24 cellular contexts compared by ENCODE assay signal in genomic region chr16:67657017-67657608, GRCh38. TPM values are rescaled to one million over a fixed set of nuclear protein-coding genes. Genes with fewer than 3 reads are reported as not detected.
A peak's percentile ranks its signal among the peaks of the same experiment; 100 is the strongest.
DNase-seq lines count a peak whose midpoint lies in the region; ATAC-seq, FAIRE-seq and TF ChIP-seq lines count a peak whose summit lies in the region.
"Had no signal": no experiment of that assay in that cellular context is flagged by ENCODE, and none has a peak within 500 bp of the region (broad histone marks: within the 10 kb centered on the region; RNA-seq: fewer than 3 reads in every experiment).

No MANE protein-coding gene starts in this region.

- H3K9ac ChIP-seq in GM12878 (ENCODE audit: control insufficient read depth, insufficient read depth, low read length) (no peak overlapping the region), MM.1S (ENCODE audit: low read length) (no peak overlapping the region)

- H3K9me3 ChIP-seq in GM12878 (replicated peaks; ENCODE audit: control insufficient read depth, insufficient read depth, low read length) (no peaks in the 10 kb centered on the region), osteoblast (ENCODE audit: low read depth, low read length) (no peaks in the 10 kb centered on the region), MM.1S (replicated peaks; ENCODE audit: insufficient read depth, low read length) (no peaks in the 10 kb centered on the region)
- H3K9me3 ChIP-seq: Caco-2, HAP-1 had no signal

- no peaks in the 10 kb centered on the region for H4K20me1 ChIP-seq in GM12878 (ENCODE audit: control insufficient read depth, insufficient read depth)
- H4K20me1 ChIP-seq in osteoblast (ENCODE audit: insufficient read depth, low read length) = peaks cover 6% of the 10 kb centered on the region
- H4K20me1 ChIP-seq in MM.1S (ENCODE audit: insufficient read depth, low read length) = no peaks in the 10 kb centered on the region

- RAD21 ChIA-PET in GM12878 (lab: Charles Lee; ENCODE audit: unreplicated experiment) = no interaction called here

- TF ChIP-seq RAD21 in GM12878 (IDR thresholded peaks at IDR 0.05; ENCODE audit: insufficient read depth, low read depth, low read length) = no peak

- SMC1A ChIA-PET in GM12878 (lab: Charles Lee; ENCODE audit: uncharacterized antibody, unreplicated experiment) = interaction anchor here (2.1 kb wide), 1 partner anchor 110 kb away, joined by 5 read pairs; no protein-coding TSS in a partner anchor

- POLR2A ChIA-PET in GM12878 (lab: Charles Lee) = interaction anchor here (1.4 kb wide), 1 partner anchor 14 kb away, joined by 3 read pairs; no protein-coding TSS in a partner anchor
- POLR2A ChIA-PET in activated CD4-positive, alpha-beta T cell treated with anti-CD3 and anti-CD28 coated beads, Interleukin-2, amount 10 ng/mL, durations not matched to agents 7 days and 5 days (lab: Charles Lee) = no interaction called here

- H3K27me3 ChIP-seq in GM12878 (replicated peaks in 1 of 2; ENCODE audit: control insufficient read depth in 2 of 2, insufficient read depth in 2 of 2, low read length in 1 of 2) (no peaks in the 10 kb centered on the region), osteoblast (ENCODE audit: insufficient read depth, low read length) (peaks cover 22% of the 10 kb centered on the region), MM.1S (replicated peaks; ENCODE audit: insufficient read depth, low read length) (no peaks in the 10 kb centered on the region)

- peaks cover 17% of the 10 kb centered on the region for H3F3A ChIP-seq in MM.1S (ENCODE audit: insufficient read depth, low read length)

- peaks cover under 1% of the 10 kb centered on the region for H3K36me3 Mint-ChIP-seq in activated naive CD8-positive, alpha-beta T cell
- H3K36me3 Mint-ChIP-seq in activated naive CD8-positive, alpha-beta T cell treated with anti-CD3 and anti-CD28 coated beads for 36 hours = peaks cover 9% of the 10 kb centered on the region
- H3K36me3 Mint-ChIP-seq in activated CD4-positive, alpha-beta T cell treated with anti-CD3 and anti-CD28 coated beads, Interleukin-2, amount 10 ng/mL, durations not matched to agents 7 days and 5 days (ENCODE audit: low read depth) = peaks cover 28% of the 10 kb centered on the region

- TF ChIP-seq POLR2A in GM12878 (IDR thresholded peaks at IDR 0.05; ENCODE audit: low read depth, low read length) = peak; percentile 49

- no peaks in the 10 kb centered on the region for H3K27me3 Mint-ChIP-seq in activated naive CD8-positive, alpha-beta T cell
- H3K27me3 Mint-ChIP-seq in activated naive CD8-positive, alpha-beta T cell treated with anti-CD3 and anti-CD28 coated beads for 36 hours = no peaks in the 10 kb centered on the region
- no peaks in the 10 kb centered on the region for H3K27me3 Mint-ChIP-seq in activated CD4-positive, alpha-beta T cell treated with anti-CD3 and anti-CD28 coated beads, Interleukin-2, amount 10 ng/mL, durations not matched to agents 7 days and 5 days

- no peaks in the 10 kb centered on the region for H3K9me2 ChIP-seq in MM.1S (replicated peaks; ENCODE audit: insufficient read depth, low read length)

- H3K4me3 ChIP-seq in GM12878 = no peak overlapping the region
- H3K4me3 ChIP-seq in osteoblast (ENCODE audit: insufficient read depth, low read length) = no peak overlapping the region
- H3K4me3 ChIP-seq in MM.1S (ENCODE audit: low read length) = no peak overlapping the region
- H3K4me3 ChIP-seq: GM23338, HAP-1 had no signal

- intact Hi-C loops in GM12878 (cut with micrococcal nuclease; ENCODE audit: unreplicated experiment) = no loop called here

- TF ChIP-seq CTCF in GM12878 (IDR thresholded peaks at IDR 0.05 in 2 of 3, conservative IDR thresholded peaks at IDR 0.05 in 1 of 3; ENCODE audit: control insufficient read depth in 2 of 3, extremely low read depth in 1 of 3, insufficient read depth in 1 of 3, low read depth in 3 of 3, low read length in 3 of 3) = no peak
- no peak for TF ChIP-seq CTCF in osteoblast (IDR thresholded peaks at IDR 0.05; ENCODE audit: extremely low read depth, low read depth, low read length)
- TF ChIP-seq CTCF in MM.1S (IDR thresholded peaks at IDR 0.05; ENCODE audit: low read length) = no peak

- peaks cover 12 to 15% of the 10 kb centered on the region in 2 experiments for H3K36me3 ChIP-seq in GM12878 (ENCODE audit: control insufficient read depth in 2 of 2, insufficient read depth in 2 of 2, low read length in 1 of 2)
- no peaks in the 10 kb centered on the region for H3K36me3 ChIP-seq in osteoblast (ENCODE audit: insufficient read depth, low read length)
- H3K36me3 ChIP-seq in MM.1S (replicated peaks; ENCODE audit: insufficient read depth, low read length) = no peaks in the 10 kb centered on the region

- H3K79me2 ChIP-seq in GM12878 (ENCODE audit: control insufficient read depth, insufficient read depth, low read length) = peaks cover 12% of the 10 kb centered on the region
- peaks cover 13% of the 10 kb centered on the region for H3K79me2 ChIP-seq in osteoblast (ENCODE audit: insufficient read depth, low read length)
- H3K79me2 ChIP-seq in MM.1S (ENCODE audit: low read length) = peaks cover 37% of the 10 kb centered on the region

- no peak for ATAC-seq in GM12878
- ATAC-seq: GM23338 had no signal

- H3K27ac ChIP-seq in GM12878 (ENCODE audit: control insufficient read depth, insufficient read depth) = no peak overlapping the region
- no peak overlapping the region for H3K27ac ChIP-seq in osteoblast (ENCODE audit: low read depth, low read length)
- no peak overlapping the region for H3K27ac ChIP-seq in MM.1S (ENCODE audit: low read length)

- peaks cover 18% of the 10 kb centered on the region for H3K4me1 Mint-ChIP-seq in activated naive CD8-positive, alpha-beta T cell (ENCODE audit: low read depth)
- H3K4me1 Mint-ChIP-seq in activated naive CD8-positive, alpha-beta T cell treated with anti-CD3 and anti-CD28 coated beads for 36 hours = peaks cover 26% of the 10 kb centered on the region
- peaks cover 26% of the 10 kb centered on the region for H3K4me1 Mint-ChIP-seq in activated CD4-positive, alpha-beta T cell treated with anti-CD3 and anti-CD28 coated beads, Interleukin-2, amount 10 ng/mL, durations not matched to agents 7 days and 5 days

- DNase-seq in activated naive CD8-positive, alpha-beta T cell treated with anti-CD3 and anti-CD28 coated beads for 36 hours = no peak
- DNase-seq in GM12878 (ENCODE audit: low read depth, low spot score) = no peak
- DNase-seq in osteoblast (ENCODE audit: insufficient read length, low spot score, missing footprints) = peak; percentile 84
- no peak for DNase-seq in activated CD4-positive, alpha-beta T cell treated with anti-CD3 and anti-CD28 coated beads, Interleukin-2, amount 10 ng/mL, durations not matched to agents 7 days and 5 days
- DNase-seq in HT-29 (ENCODE audit: low spot score) = no peak
- no peak for DNase-seq in activated naive CD4-positive, alpha-beta T cell treated with Interleukin-2 at 50 U/mL for 16 hours
- DNase-seq in MM.1S = no peak
- DNase-seq: Caco-2, KG1, NCI-H1092 treated with DMSO at 0.1 percent for 48 hours, NCI-H1436 treated with DMSO at 0.1 percent for 48 hours, NCI-H1930, NCI-H510A, NCI-H748 treated with DMSO at 0.1 percent for 48 hours, SIG-M5 had no signal

- H2AFZ ChIP-seq in GM12878 (ENCODE audit: control insufficient read depth, low read depth, low read length) (no peak overlapping the region), osteoblast (ENCODE audit: low read length) (no peak overlapping the region), MM.1S (ENCODE audit: low read length) (no peak overlapping the region)
- H2AFZ ChIP-seq: GM23338 had no signal

- in situ Hi-C loops in GM12878 (cut with MboI) = no loop called here

- no TSS peak for BruUV-seq in GM12878 (replicated peaks; lab: Mats Ljungman, UMichigan)

- TF ChIP-seq EP300 in GM12878 (IDR thresholded peaks at IDR 0.05; ENCODE audit: borderline replicate concordance in 1 of 2, control insufficient read depth in 1 of 2, low read depth in 2 of 2, low read length in 2 of 2) = no peak

- CTCF ChIA-PET in GM12878 (lab: Yijun Ruan, JAX) = interaction anchor here (4.1 to 4.3 kb wide), 2 partner anchors 12 to 136 kb away, joined by 24 to 29 read pairs; partner anchors contain the start of gene CARMIL2
- CTCF ChIA-PET in activated CD4-positive, alpha-beta T cell treated with anti-CD3 and anti-CD28 coated beads, Interleukin-2, amount 10 ng/mL, durations not matched to agents 7 days and 5 days (lab: Charles Lee) = interaction anchor here (2.6 to 14.5 kb wide), 6 partner anchors 9 to 135 kb away, joined by 13 to 177 read pairs (median 20); partner anchors contain the start of genes C16orf86, CARMIL2 and CTCF

- H3K4me3 Mint-ChIP-seq in activated naive CD8-positive, alpha-beta T cell = peak overlapping the region; percentile 32
- H3K4me3 Mint-ChIP-seq in activated naive CD8-positive, alpha-beta T cell treated with anti-CD3 and anti-CD28 coated beads for 36 hours = no peak overlapping the region
- H3K4me3 Mint-ChIP-seq in activated CD4-positive, alpha-beta T cell treated with anti-CD3 and anti-CD28 coated beads, Interleukin-2, amount 10 ng/mL, durations not matched to agents 7 days and 5 days = no peak overlapping the region
- H3K4me3 Mint-ChIP-seq: CD14-positive monocyte, GM23338 had no signal

- peak overlapping the region; percentile 46 for H3K27ac Mint-ChIP-seq in activated naive CD8-positive, alpha-beta T cell
- H3K27ac Mint-ChIP-seq in activated naive CD8-positive, alpha-beta T cell treated with anti-CD3 and anti-CD28 coated beads for 36 hours = no peak overlapping the region
- no peak overlapping the region for H3K27ac Mint-ChIP-seq in activated CD4-positive, alpha-beta T cell treated with anti-CD3 and anti-CD28 coated beads, Interleukin-2, amount 10 ng/mL, durations not matched to agents 7 days and 5 days
- H3K27ac Mint-ChIP-seq: GM23338 had no signal

- H3K4me1 ChIP-seq in GM12878 (ENCODE audit: control insufficient read depth, insufficient read depth, low read length) (peaks cover 10% of the 10 kb centered on the region), osteoblast (ENCODE audit: insufficient read depth, low read length) (peaks cover 9% of the 10 kb centered on the region), MM.1S (ENCODE audit: low read length) (peaks cover 13% of the 10 kb centered on the region)

- 90% methylated on average over 16 of the region's 16 CpGs for WGBS in GM12878 (ENCODE audit: insufficient coverage, insufficient replicate concordance, low lambda C conversion rate, missing lambda C conversion rate)

- FAIRE-seq in GM12878 (lab: Jason Lieb, UNC) = no peak
- FAIRE-seq: G401.6, GM18507, HTR-8/SVneo had no signal

- H3K9me3 Mint-ChIP-seq in activated naive CD8-positive, alpha-beta T cell (ENCODE audit: low read depth) = no peaks in the 10 kb centered on the region
- no peaks in the 10 kb centered on the region for H3K9me3 Mint-ChIP-seq in activated naive CD8-positive, alpha-beta T cell treated with anti-CD3 and anti-CD28 coated beads for 36 hours
- no peaks in the 10 kb centered on the region for H3K9me3 Mint-ChIP-seq in activated CD4-positive, alpha-beta T cell treated with anti-CD3 and anti-CD28 coated beads, Interleukin-2, amount 10 ng/mL, durations not matched to agents 7 days and 5 days
- H3K9me3 Mint-ChIP-seq: CD14-positive monocyte, GM23338 had no signal

- no peak overlapping the region for H3K4me2 ChIP-seq in GM12878 (ENCODE audit: control insufficient read depth, insufficient read depth)
- H3K4me2 ChIP-seq in osteoblast (ENCODE audit: insufficient read depth, low read length) = no peak overlapping the region
- no peak overlapping the region for H3K4me2 ChIP-seq in MM.1S (ENCODE audit: low read depth, low read length)
- H3K4me2 ChIP-seq: GM23338 had no signal

RNA-seq across cellular contexts. Expression of gene ACD, which starts 2.9 kb away (rescaled TPM):
- 10 to 100 TPM; 48.0 to 50.3 TPM for total RNA-seq in activated naive CD8-positive, alpha-beta T cell treated with anti-CD3 and anti-CD28 coated beads for 36 hours
- 20.1 and 22.8 TPM in 2 replicates for total RNA-seq in GM12878 (2013; cell fraction: nucleolus; rRNA removed)
- total RNA-seq in GM12878 (2014; rRNA removed) = 26.3 and 36.1 TPM in 2 replicates
- 9.8 and 10.0 TPM in 2 replicates for total RNA-seq in GM12878 (2014; rRNA removed; fragmentation: Illumina TruSeq; extraction: Trizol)
- 32.4 and 32.9 TPM in 2 replicates for total RNA-seq in GM12878 (2021)
- polyA plus RNA-seq in GM12878 (2011; ENCODE audit: low read depth) = 11.7 TPM
- 5.6 and 15.6 TPM in 2 replicates for polyA plus RNA-seq in GM12878 (2011; rRNA removed)
- 18.1 and 22.2 TPM in 2 replicates for polyA plus RNA-seq in GM12878 (2011; cell fraction: cytosol; rRNA removed)
- polyA plus RNA-seq in GM12878 (2011; cell fraction: nucleus; rRNA removed) = 67.6 and 72.5 TPM in 2 replicates
- 26.0 and 29.8 TPM in 2 replicates for polyA plus RNA-seq in GM12878 (2012)
- 2.8 and 11.3 TPM in 2 replicates for polyA plus RNA-seq in GM12878 (2014; fragmentation: Illumina TruSeq; extraction: Trizol)
- 1 to 10 TPM; 2.9 to 9.7 TPM for polyA plus RNA-seq in GM12878 (2014; fragmentation: Nextera tagmentation; extraction: Ambion mirVana)
- 32.2 and 35.6 TPM in 2 replicates for polyA plus RNA-seq in GM12878 (2014; rRNA removed)
- 10 to 100 TPM; 45.0 to 46.7 TPM for polyA plus RNA-seq in GM12878 (2016; fragmentation: Nextera tagmentation; extraction: Ambion mirVana)
- polyA minus RNA-seq in GM12878 (2011; rRNA and poly(A)+ RNA removed) = 7.0 and 15.8 TPM in 2 replicates
- 12.3 and 13.3 TPM in 2 replicates for polyA minus RNA-seq in GM12878 (2011; cell fraction: cytosol; rRNA and poly(A)+ RNA removed)
- 25.6 and 44.0 TPM in 2 replicates for polyA minus RNA-seq in GM12878 (2011; cell fraction: nucleus; rRNA and poly(A)+ RNA removed)
- 16.5 and 18.8 TPM in 2 replicates for total RNA-seq in osteoblast
- total RNA-seq in activated CD4-positive, alpha-beta T cell treated with anti-CD3 and anti-CD28 coated beads, Interleukin-2, amount 10 ng/mL, durations not matched to agents 7 days and 5 days = 10 to 100 TPM; 38.0 to 41.8 TPM
- total RNA-seq in HT-29 (2014; rRNA removed; shearing (Covaris generic)) = 79.6 and 82.2 TPM in 2 replicates

RNA-seq across cellular contexts. Expression of gene PARD6A, which starts 3.6 kb away (rescaled TPM):
- 1 to 10 TPM; 7.8 to 9.4 TPM for total RNA-seq in activated naive CD8-positive, alpha-beta T cell treated with anti-CD3 and anti-CD28 coated beads for 36 hours
- total RNA-seq in GM12878 (2013; cell fraction: nucleolus; rRNA removed) = not detected in 2 replicates
- total RNA-seq in GM12878 (2014; rRNA removed) = 8.0 and 9.1 TPM in 2 replicates
- 3.0 and 3.4 TPM in 2 replicates for total RNA-seq in GM12878 (2014; rRNA removed; fragmentation: Illumina TruSeq; extraction: Trizol)
- 6.2 and 7.5 TPM in 2 replicates for total RNA-seq in GM12878 (2021)
- 0.98 TPM for polyA plus RNA-seq in GM12878 (2011; ENCODE audit: low read depth)
- 0.92 and 1.9 TPM in 2 replicates for polyA plus RNA-seq in GM12878 (2011; rRNA removed)
- 3.5 and 6.3 TPM in 2 replicates for polyA plus RNA-seq in GM12878 (2011; cell fraction: cytosol; rRNA removed)
- 3.4 and 3.7 TPM in 2 replicates for polyA plus RNA-seq in GM12878 (2011; cell fraction: nucleus; rRNA removed)
- polyA plus RNA-seq in GM12878 (2012) = 3.4 and 3.7 TPM in 2 replicates
- polyA plus RNA-seq in GM12878 (2014; fragmentation: Illumina TruSeq; extraction: Trizol) = 0.27 and 1.7 TPM in 2 replicates
- polyA plus RNA-seq in GM12878 (2014; fragmentation: Nextera tagmentation; extraction: Ambion mirVana) = under 1 TPM; 0.42 to 0.62 TPM
- polyA plus RNA-seq in GM12878 (2014; rRNA removed) = 7.1 and 9.8 TPM in 2 replicates
- polyA plus RNA-seq in GM12878 (2016; fragmentation: Nextera tagmentation; extraction: Ambion mirVana) = 10 to 100 TPM in 1 of 2 experiments, 1 to 10 TPM in 1; 5.7 to 10.1 TPM
- 0.95 and 1.4 TPM in 2 replicates for polyA minus RNA-seq in GM12878 (2011; rRNA and poly(A)+ RNA removed)
- polyA minus RNA-seq in GM12878 (2011; cell fraction: cytosol; rRNA and poly(A)+ RNA removed) = 1.5 and 1.9 TPM in 2 replicates
- polyA minus RNA-seq in GM12878 (2011; cell fraction: nucleus; rRNA and poly(A)+ RNA removed) = 1.5 and 2.2 TPM in 2 replicates
- 2.4 and 2.9 TPM in 2 replicates for total RNA-seq in osteoblast
- total RNA-seq in activated CD4-positive, alpha-beta T cell treated with anti-CD3 and anti-CD28 coated beads, Interleukin-2, amount 10 ng/mL, durations not matched to agents 7 days and 5 days = 10 to 100 TPM; 11.6 to 13.0 TPM
- 24.9 and 38.1 TPM in 2 replicates for total RNA-seq in HT-29 (2014; rRNA removed; shearing (Covaris generic))

RNA-seq across cellular contexts. Expression of gene ENKD1, which starts 9.4 kb away (rescaled TPM):
- 10 to 100 TPM in 1 of 2 experiments, 1 to 10 TPM in 1; 9.3 to 10.7 TPM for total RNA-seq in activated naive CD8-positive, alpha-beta T cell treated with anti-CD3 and anti-CD28 coated beads for 36 hours
- 6.3 and 8.3 TPM in 2 replicates for total RNA-seq in GM12878 (2013; cell fraction: nucleolus; rRNA removed)
- total RNA-seq in GM12878 (2014; rRNA removed) (7.7 and 9.1 TPM in 2 replicates), GM12878 (2014; rRNA removed; fragmentation: Illumina TruSeq; extraction: Trizol) (2.5 TPM in 2 replicates), GM12878 (2021) (7.2 and 8.1 TPM in 2 replicates), osteoblast (13.3 and 15.9 TPM in 2 replicates)
- 0.60 TPM for polyA plus RNA-seq in GM12878 (2011; ENCODE audit: low read depth)
- polyA plus RNA-seq in GM12878 (2011; rRNA removed) (2.8 and 5.2 TPM in 2 replicates), GM12878 (2014; fragmentation: Illumina TruSeq; extraction: Trizol) (0.30 and 0.97 TPM in 2 replicates), GM12878 (2014; fragmentation: Nextera tagmentation; extraction: Ambion mirVana) (1 to 10 TPM in 1 of 2 experiments, under 1 TPM in 1; 0.19 to 1.1 TPM), GM12878 (2014; rRNA removed) (6.8 and 11.4 TPM in 2 replicates), GM12878 (2016; fragmentation: Nextera tagmentation; extraction: Ambion mirVana) (1 to 10 TPM; 2.1 to 3.1 TPM)
- polyA plus RNA-seq in GM12878 (2011; cell fraction: cytosol; rRNA removed) = 5.4 and 9.3 TPM in 2 replicates
- polyA plus RNA-seq in GM12878 (2011; cell fraction: nucleus; rRNA removed) = 27.3 and 32.8 TPM in 2 replicates
- 5.5 and 6.9 TPM in 2 replicates for polyA plus RNA-seq in GM12878 (2012)
- 3.1 and 3.5 TPM in 2 replicates for polyA minus RNA-seq in GM12878 (2011; rRNA and poly(A)+ RNA removed)
- 2.0 and 3.7 TPM in 2 replicates for polyA minus RNA-seq in GM12878 (2011; cell fraction: cytosol; rRNA and poly(A)+ RNA removed)
- polyA minus RNA-seq in GM12878 (2011; cell fraction: nucleus; rRNA and poly(A)+ RNA removed) = 1.8 and 4.6 TPM in 2 replicates
- total RNA-seq in activated CD4-positive, alpha-beta T cell treated with anti-CD3 and anti-CD28 coated beads, Interleukin-2, amount 10 ng/mL, durations not matched to agents 7 days and 5 days = 1 to 10 TPM; 8.0 to 8.2 TPM
- total RNA-seq in HT-29 (2014; rRNA removed; shearing (Covaris generic)) = 52.6 and 58.8 TPM in 2 replicates
- total RNA-seq: A172 had no signal

RNA-seq across cellular contexts. Expression of gene C16orf86, which starts 9.5 kb away (rescaled TPM):
- total RNA-seq in activated naive CD8-positive, alpha-beta T cell treated with anti-CD3 and anti-CD28 coated beads for 36 hours = 1 to 10 TPM; 1.3 to 1.8 TPM
- total RNA-seq in GM12878 (2013; cell fraction: nucleolus; rRNA removed) = 2.9 and 3.3 TPM in 2 replicates
- total RNA-seq in GM12878 (2014; rRNA removed) (1.7 and 3.3 TPM in 2 replicates), GM12878 (2014; rRNA removed; fragmentation: Illumina TruSeq; extraction: Trizol) (0.55 and 0.89 TPM in 2 replicates), GM12878 (2021) (2.7 and 3.0 TPM in 2 replicates), osteoblast (6.2 and 6.9 TPM in 2 replicates)
- 0.49 TPM for polyA plus RNA-seq in GM12878 (2011; ENCODE audit: low read depth)
- polyA plus RNA-seq in GM12878 (2011; rRNA removed) (0.53 and 1.2 TPM in 2 replicates), GM12878 (2014; fragmentation: Illumina TruSeq; extraction: Trizol) (0.51 TPM in 1 of 2 replicates, not detected in the other), GM12878 (2014; fragmentation: Nextera tagmentation; extraction: Ambion mirVana) (under 1 TPM; 0.11 to 0.18 TPM), GM12878 (2014; rRNA removed) (2.3 and 2.4 TPM in 2 replicates), GM12878 (2016; fragmentation: Nextera tagmentation; extraction: Ambion mirVana) (1 to 10 TPM; 2.0 to 3.2 TPM)
- 1.5 and 2.6 TPM in 2 replicates for polyA plus RNA-seq in GM12878 (2011; cell fraction: cytosol; rRNA removed)
- polyA plus RNA-seq in GM12878 (2011; cell fraction: nucleus; rRNA removed) = 6.1 and 6.6 TPM in 2 replicates
- polyA plus RNA-seq in GM12878 (2012) = 2.5 and 2.8 TPM in 2 replicates
- 0.88 TPM in 1 of 2 replicates, not detected in the other for polyA minus RNA-seq in GM12878 (2011; rRNA and poly(A)+ RNA removed)
- polyA minus RNA-seq in GM12878 (2011; cell fraction: cytosol; rRNA and poly(A)+ RNA removed) = not detected in 2 replicates
- 0.85 and 1.1 TPM in 2 replicates for polyA minus RNA-seq in GM12878 (2011; cell fraction: nucleus; rRNA and poly(A)+ RNA removed)
- total RNA-seq in activated CD4-positive, alpha-beta T cell treated with anti-CD3 and anti-CD28 coated beads, Interleukin-2, amount 10 ng/mL, durations not matched to agents 7 days and 5 days = 1 to 10 TPM; 3.8 to 4.8 TPM
- total RNA-seq in HT-29 (2014; rRNA removed; shearing (Covaris generic)) = 0.38 and 0.99 TPM in 2 replicates
- total RNA-seq: A172, Daoy had no signal

RNA-seq across cellular contexts. Expression of gene CARMIL2, which starts 12.2 kb away (rescaled TPM):
- 100 to 1,000 TPM; 136 to 140 TPM for total RNA-seq in activated naive CD8-positive, alpha-beta T cell treated with anti-CD3 and anti-CD28 coated beads for 36 hours
- total RNA-seq in GM12878 (2013; cell fraction: nucleolus; rRNA removed) = 66.7 and 80.3 TPM in 2 replicates
- total RNA-seq in GM12878 (2014; rRNA removed) (18.9 and 24.1 TPM in 2 replicates), GM12878 (2014; rRNA removed; fragmentation: Illumina TruSeq; extraction: Trizol) (13.7 and 14.0 TPM in 2 replicates), GM12878 (2021) (87.6 and 104 TPM in 2 replicates), osteoblast (under 0.01 TPM in 2 replicates)
- polyA plus RNA-seq in GM12878 (2011; ENCODE audit: low read depth) = 15.7 TPM
- polyA plus RNA-seq in GM12878 (2011; rRNA removed) (4.4 and 8.6 TPM in 2 replicates), GM12878 (2014; fragmentation: Illumina TruSeq; extraction: Trizol) (1.6 and 13.0 TPM in 2 replicates), GM12878 (2014; fragmentation: Nextera tagmentation; extraction: Ambion mirVana) (1 to 10 TPM in 1 of 2 experiments, under 1 TPM in 1; 0.82 to 1.9 TPM), GM12878 (2014; rRNA removed) (56.5 and 72.9 TPM in 2 replicates), GM12878 (2016; fragmentation: Nextera tagmentation; extraction: Ambion mirVana) (1 to 10 TPM; 7.4 to 7.7 TPM)
- 12.9 and 13.8 TPM in 2 replicates for polyA plus RNA-seq in GM12878 (2011; cell fraction: cytosol; rRNA removed)
- polyA plus RNA-seq in GM12878 (2011; cell fraction: nucleus; rRNA removed) = 159 and 214 TPM in 2 replicates
- polyA plus RNA-seq in GM12878 (2012) = 54.3 and 58.8 TPM in 2 replicates
- 11.3 and 15.7 TPM in 2 replicates for polyA minus RNA-seq in GM12878 (2011; rRNA and poly(A)+ RNA removed)
- polyA minus RNA-seq in GM12878 (2011; cell fraction: cytosol; rRNA and poly(A)+ RNA removed) = 11.3 and 13.4 TPM in 2 replicates
- polyA minus RNA-seq in GM12878 (2011; cell fraction: nucleus; rRNA and poly(A)+ RNA removed) = 42.1 and 57.6 TPM in 2 replicates
- total RNA-seq in activated CD4-positive, alpha-beta T cell treated with anti-CD3 and anti-CD28 coated beads, Interleukin-2, amount 10 ng/mL, durations not matched to agents 7 days and 5 days = 100 to 1,000 TPM; 203 to 226 TPM
- total RNA-seq in HT-29 (2014; rRNA removed; shearing (Covaris generic)) = 0.81 and 2.7 TPM in 2 replicates
